Comparison of ENCODE assay signal across 8 cellular contexts in the genomic region with DNA sequence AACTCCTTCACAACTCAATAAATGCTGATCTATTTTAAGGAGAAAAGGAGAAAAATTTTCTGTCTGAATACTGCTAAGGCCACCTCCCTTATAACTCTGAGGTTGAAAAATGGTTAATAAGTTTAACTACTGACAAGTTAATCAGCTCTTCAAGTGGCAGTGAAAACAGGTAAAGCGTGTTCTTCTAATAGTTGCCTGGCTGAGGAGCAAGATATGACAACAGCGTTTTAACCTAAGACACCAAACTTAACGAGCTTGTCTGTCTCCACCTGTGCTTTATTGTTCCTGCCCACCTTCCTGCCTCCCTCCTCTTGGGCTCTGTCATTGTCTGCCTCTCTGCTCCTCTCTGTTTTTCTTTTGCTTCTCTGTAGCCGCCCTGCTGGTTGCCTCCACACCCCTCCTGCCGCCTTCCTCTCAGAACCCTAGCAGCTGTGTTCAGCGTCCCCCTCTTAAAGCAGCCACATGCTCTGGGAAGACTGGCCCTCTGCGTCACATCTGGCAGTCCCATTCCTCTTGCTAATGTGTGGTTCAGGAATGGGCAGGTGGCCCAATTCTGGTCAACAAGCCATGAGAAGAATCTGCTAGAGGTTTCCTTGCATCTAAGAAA. TPM values are rescaled to one million over a fixed set of nuclear protein-coding genes. Genes with fewer than 3 reads are reported as not detected.
A peak's percentile ranks its signal among the peaks of the same experiment; 100 is the strongest.
DNase-seq lines count a peak whose midpoint lies in the region; ATAC-seq, FAIRE-seq and TF ChIP-seq lines count a peak whose summit lies in the region.

No MANE protein-coding gene starts in this region.

- H3K79me1 ChIP-seq in neuronal stem cell (ENCODE audit: low read depth, low read length) = no peaks in the 10 kb centered on the region

- H3K4me3 ChIP-seq in AG10803 (ENCODE audit: low read length) = no peak overlapping the region
- H3K4me3 ChIP-seq in iPS-20b (ENCODE audit: low read length) = peak overlapping the region; percentile 49; the same call in 1 of the 2 replicates
- no peak overlapping the region for H3K4me3 ChIP-seq in testis
- H3K4me3 ChIP-seq in neuronal stem cell (ENCODE audit: low read length in 2 of 2) = no peak overlapping the region

- no peak overlapping the region for H2BK15ac ChIP-seq in neuronal stem cell (ENCODE audit: low read length)

- 82 to 85% methylated on average over 7 of the region's 7 CpGs for WGBS in testis, 2 donors
- WGBS in neuronal stem cell (ENCODE audit: extremely low coverage in 2 of 2, insufficient read length in 2 of 2, insufficient replicate concordance in 1 of 2), 2 donors = no CpG with 5 or more reads among the region's 7 CpGs

- TF ChIP-seq CTCF in AG10803 (conservative IDR thresholded peaks at IDR 0.05; ENCODE audit: low read length) (no peak), testis (IDR thresholded peaks at IDR 0.05) (no peak)

- H3K27ac ChIP-seq in iPS-20b (ENCODE audit: low read length) = peak overlapping the region; percentile 43
- no peak overlapping the region for H3K27ac ChIP-seq in testis
- H3K27ac ChIP-seq in neuronal stem cell (replicated peaks; ENCODE audit: low read length) = no peak overlapping the region

- DNase-seq in AG10803 (ENCODE audit: low read depth) (peak; percentile 62), H54 (ENCODE audit: insufficient read length, low spot score) (no peak), testis (no peak), neuronal stem cell (ENCODE audit: low spot score) (no peak), GM03348 (ENCODE audit: low spot score) (no peak)
- peak; percentile 37 to 47 for DNase-seq in activated CD4-positive, alpha-beta T cell treated with anti-CD3 and anti-CD28 coated beads, Interleukin-2, amount 50 U/mL, for 4 hours

- TF ChIP-seq POLR2A in H54 (IDR thresholded peaks at IDR 0.05; ENCODE audit: low read depth, low read length) (no peak), testis (IDR thresholded peaks at IDR 0.05) (no peak)

- no peak overlapping the region for H3K4ac ChIP-seq in neuronal stem cell (ENCODE audit: low read length)

- H2BK12ac ChIP-seq in neuronal stem cell (ENCODE audit: low read length) = no peak overlapping the region

- no peak overlapping the region for H3K23ac ChIP-seq in neuronal stem cell (ENCODE audit: low read depth, low read length, poor library complexity)

- no peak for FAIRE-seq in H54 (lab: Jason Lieb, UNC)

- no peak overlapping the region for H2BK120ac ChIP-seq in neuronal stem cell (ENCODE audit: low read depth, low read length)

- no peak overlapping the region for H2AK5ac ChIP-seq in neuronal stem cell (ENCODE audit: low read depth, low read length)

- peaks cover 24% of the 10 kb centered on the region for H3K27me3 ChIP-seq in iPS-20b (ENCODE audit: insufficient read depth, low read length)
- H3K27me3 ChIP-seq in testis = no peaks in the 10 kb centered on the region
- peaks cover 0 to 40% (median 8%) of the 10 kb centered on the region in 3 experiments for H3K27me3 ChIP-seq in neuronal stem cell (ENCODE audit: control insufficient read depth in 3 of 3, insufficient read depth in 3 of 3, low read depth in 1 of 3, low read length in 3 of 3)

- H3K4me1 ChIP-seq in iPS-20b (ENCODE audit: insufficient read depth, low read length) (peaks cover 33% of the 10 kb centered on the region; the same call in 1 of the 2 replicates), testis (peaks cover 6% of the 10 kb centered on the region), neuronal stem cell (ENCODE audit: control insufficient read depth in 2 of 2, insufficient read depth in 1 of 2, low read depth in 1 of 2, low read length in 2 of 2) (peaks cover 0 to 4% of the 10 kb centered on the region in 2 donors)

- peak; percentile 10 for ATAC-seq in HG03097 (IDR thresholded peaks at IDR 0.05; ENCODE audit: low FRiP score, unreplicated experiment)

- intact Hi-C loops in testis (cut with DNase I; ENCODE audit: low total_unique reads) = no loop called here

- peaks cover 14% of the 10 kb centered on the region for H3K9me3 ChIP-seq in iPS-20b (ENCODE audit: insufficient read depth, low read depth, low read length)
- no peaks in the 10 kb centered on the region for H3K9me3 ChIP-seq in testis
- H3K9me3 ChIP-seq in neuronal stem cell (replicated peaks in 1 of 2; ENCODE audit: control insufficient read depth in 2 of 2, insufficient read depth in 1 of 2, low read depth in 1 of 2, low read length in 2 of 2) = peaks cover 9 to 10% of the 10 kb centered on the region in 2 donors

- H3K4me2 ChIP-seq in neuronal stem cell (ENCODE audit: insufficient read depth, low read length, poor library complexity, severe bottlenecking) = no peak overlapping the region

- no peak overlapping the region for H2AFZ ChIP-seq in neuronal stem cell (ENCODE audit: low read length)

- H2BK5ac ChIP-seq in neuronal stem cell (ENCODE audit: low read length) = no peak overlapping the region

- H3K18ac ChIP-seq in neuronal stem cell (ENCODE audit: low read length) = no peak overlapping the region

- no peak overlapping the region for H3K14ac ChIP-seq in neuronal stem cell (ENCODE audit: low read length)

- H3K36me3 ChIP-seq in iPS-20b (ENCODE audit: insufficient read depth, low read depth, low read length) = no peaks in the 10 kb centered on the region
- no peaks in the 10 kb centered on the region for H3K36me3 ChIP-seq in testis (ENCODE audit: low read depth, missing control alignments)
- H3K36me3 ChIP-seq in neuronal stem cell (replicated peaks in 1 of 2; ENCODE audit: control insufficient read depth in 2 of 2, insufficient read depth in 2 of 2, low read length in 2 of 2) = no peaks in the 10 kb centered on the region

- H3K9ac ChIP-seq in iPS-20b (ENCODE audit: low read depth, low read length) = peak overlapping the region; percentile 20; the same call in 1 of the 2 replicates
- H3K9ac ChIP-seq in neuronal stem cell (ENCODE audit: low read depth, low read length, poor library complexity) = no peak overlapping the region

- H4K8ac ChIP-seq in neuronal stem cell (ENCODE audit: low read depth, low read length) = no peak overlapping the region

- no peak overlapping the region for H4K91ac ChIP-seq in neuronal stem cell (ENCODE audit: low read depth, low read length, poor library complexity)

RNA-seq across cellular contexts. Expression of gene TSPAN5, which starts 4.3 kb away (rescaled TPM):
- 10 to 100 TPM; 30.8 to 57.2 TPM for total RNA-seq in testis
- 27.8 TPM for polyA plus RNA-seq in testis (ENCODE audit: insufficient read depth, low read depth, low replicate concordance)
- 21.5 TPM for polyA plus RNA-seq in neuronal stem cell (2013, experiment 1 of 2)
- 22.8 TPM for polyA plus RNA-seq in neuronal stem cell (2013, experiment 2 of 2)

Comparison
In these comparisons a context has a peak if more than half of its experiments do, and no peak if none do; other contexts are left out.
1. DNase-seq: peak in AG10803 (single experiment) and activated CD4-positive, alpha-beta T cell treated with anti-CD3 and anti-CD28 coated beads, Interleukin-2, amount 50 U/mL, for 4 hours (2 of 2); none in H54 (single experiment), testis (single experiment), neuronal stem cell (single experiment) and GM03348 (single experiment).